In genomic region chr12:123559468-123559867, GRCh38 we compare ENCODE assay signal across 17 cellular contexts. TPM values are rescaled to one million over a fixed set of nuclear protein-coding genes. Genes with fewer than 3 reads are reported as not detected.
DNase-seq lines count a peak whose midpoint lies in the region; TF ChIP-seq lines count a peak whose summit lies in the region.
"Had no signal": no experiment of that assay in that cellular context is flagged by ENCODE, and none has a peak within 500 bp of the region (broad histone marks: within the 10 kb centered on the region; RNA-seq: fewer than 3 reads in every experiment).

No MANE protein-coding gene starts in this region.

- in situ Hi-C loops in KBM-7 (cut with MboI; ENCODE audit: low pct_unique_long_range_greater_than_20kb, low sequenced_read_pairs): no loop called here
- in situ Hi-C loops in mammary epithelial cell (cut with MboI; ENCODE audit: low sequenced_read_pairs in 2 of 2): no loop called here

- H3K9ac ChIP-seq in BLaER1 (no peak overlapping the region), mammary epithelial cell (ENCODE audit: insufficient read depth, low read length) (no peak overlapping the region)
- H3K9ac ChIP-seq: KMS-11 had no signal

- no peak overlapping the region for H3K27ac ChIP-seq in BLaER1
- peak overlapping the region; percentile 72 for H3K27ac ChIP-seq in neutrophil
- H3K27ac ChIP-seq in mammary epithelial cell (ENCODE audit: insufficient read depth, low read depth, low read length): no peak overlapping the region
- H3K27ac ChIP-seq: A549, C4-2B, KMS-11 had no signal

- H4K20me1 ChIP-seq in BLaER1 (no peaks in the 10 kb centered on the region), mammary epithelial cell (ENCODE audit: insufficient read depth, low read length) (no peaks in the 10 kb centered on the region)

- CTCF ChIA-PET in mammary epithelial cell (lab: Charles Lee; ENCODE audit: low non-redundant PET): no interaction called here

- TF ChIP-seq CTCF in neutrophil (IDR thresholded peaks at IDR 0.05): no peak
- no peak for TF ChIP-seq CTCF in mammary epithelial cell (conservative IDR thresholded peaks at IDR 0.05 in 1 of 2, IDR thresholded peaks at IDR 0.05 in 1 of 2; ENCODE audit: extremely low read depth in 1 of 2, insufficient read depth in 1 of 2, low read depth in 1 of 2, low read length in 2 of 2)

- H3K9me3 ChIP-seq in BLaER1 (no peaks in the 10 kb centered on the region), neutrophil (no peaks in the 10 kb centered on the region), mammary epithelial cell (replicated peaks; ENCODE audit: insufficient read depth, low read length) (no peaks in the 10 kb centered on the region)
- H3K9me3 ChIP-seq: A549 had no signal

- intact Hi-C loops in mammary epithelial cell (cut with micrococcal nuclease): no loop called here

- H3K79me2 ChIP-seq in mammary epithelial cell (ENCODE audit: insufficient read depth, low read length): no peaks in the 10 kb centered on the region

- BruUV-seq in mammary epithelial cell (replicated peaks; lab: Mats Ljungman, UMichigan): no TSS peak

- H3K4me2 ChIP-seq in BLaER1 (peak overlapping the region; percentile 37), mammary epithelial cell (ENCODE audit: insufficient read depth, low read depth, low read length) (no peak overlapping the region)
- H3K4me2 ChIP-seq: A549, KMS-11 had no signal

- no peaks in the 10 kb centered on the region for H3K27me3 Mint-ChIP-seq in activated T-cell treated with anti-CD3 and anti-CD28 coated beads, Interleukin-2, amount 50 U/mL, for 24 hours

- no peak overlapping the region for H2AFZ ChIP-seq in mammary epithelial cell (ENCODE audit: low read depth, low read length)

- no peaks in the 10 kb centered on the region for H3K4me1 Mint-ChIP-seq in activated T-cell treated with anti-CD3 and anti-CD28 coated beads, Interleukin-2, amount 50 U/mL, for 24 hours (ENCODE audit: low read depth)

- H3K27me3 ChIP-seq in BLaER1 (no peaks in the 10 kb centered on the region), neutrophil (no peaks in the 10 kb centered on the region), mammary epithelial cell (ENCODE audit: insufficient read depth, low read length) (no peaks in the 10 kb centered on the region)

- no peaks in the 10 kb centered on the region for H3K9me3 Mint-ChIP-seq in activated T-cell treated with anti-CD3 and anti-CD28 coated beads, Interleukin-2, amount 50 U/mL, for 24 hours

- dilution Hi-C loops in mammary epithelial cell (cut with HindIII; ENCODE audit: low sequenced_read_pairs): no loop called here

- no peak overlapping the region for H3K4me3 ChIP-seq in BLaER1
- peak overlapping the region; percentile 7 to 21 for H3K4me3 ChIP-seq in neutrophil (ENCODE audit: low read depth in 1 of 2, low read length in 1 of 2)
- H3K4me3 ChIP-seq in mammary epithelial cell (replicated peaks in 1 of 3; ENCODE audit: insufficient read depth in 1 of 3, low read depth in 2 of 3, low read length in 3 of 3): no peak overlapping the region
- H3K4me3 ChIP-seq: A549 had no signal

- H3K4me1 ChIP-seq in BLaER1 (peaks cover 9% of the 10 kb centered on the region), neutrophil (ENCODE audit: control insufficient read depth in 1 of 2, insufficient read depth in 1 of 2, low read depth in 1 of 2, low read length in 1 of 2) (peaks cover 43 to 46% of the 10 kb centered on the region in 2 experiments), mammary epithelial cell (ENCODE audit: insufficient read depth, low read length) (no peaks in the 10 kb centered on the region)
- H3K4me1 ChIP-seq: A549 had no signal

- H3K36me3 Mint-ChIP-seq in activated T-cell treated with anti-CD3 and anti-CD28 coated beads, Interleukin-2, amount 50 U/mL, for 24 hours (ENCODE audit: low read depth): no peaks in the 10 kb centered on the region

- H3K36me3 ChIP-seq in BLaER1: no peaks in the 10 kb centered on the region
- H3K36me3 ChIP-seq in neutrophil: no peaks in the 10 kb centered on the region
- no peaks in the 10 kb centered on the region for H3K36me3 ChIP-seq in mammary epithelial cell (ENCODE audit: insufficient read depth, low read length)

- H3K4me3 Mint-ChIP-seq in activated T-cell treated with anti-CD3 and anti-CD28 coated beads, Interleukin-2, amount 50 U/mL, for 24 hours: no peak overlapping the region

- 90% methylated on average over 3 of the region's 3 CpGs for WGBS in mammary epithelial cell (ENCODE audit: low coverage, missing lambda C conversion rate)

- no peak overlapping the region for H3K27ac Mint-ChIP-seq in activated T-cell treated with anti-CD3 and anti-CD28 coated beads, Interleukin-2, amount 50 U/mL, for 24 hours

- DNase-seq in KBM-7 (peak; percentile 51), globus pallidus (ENCODE audit: low spot score) (peak; percentile 11), T1000 (lab: John Stamatoyannopoulos, UW) (no peak), mammary epithelial cell (no peak)
- DNase-seq in activated T-cell treated with anti-CD3 and anti-CD28 coated beads, Interleukin-2, amount 50 U/mL, for 24 hours: no peak
- DNase-seq: DMS79, GOT3, NCI-H1092, NCI-H1436 treated with DMSO at 0.1 percent for 48 hours, NCI-H2081 treated with DMSO at 0.1 percent for 48 hours, RPMI8226, SHP77 treated with DMSO at 0.1 percent for 48 hours had no signal

RNA-seq across cellular contexts. Expression of gene TMED2, which starts 24.9 kb away (rescaled TPM):
- total RNA-seq in mammary epithelial cell: 100 to 1,000 TPM; 276 to 316 TPM
- polyA plus RNA-seq in mammary epithelial cell: 136 TPM
- polyA minus RNA-seq in mammary epithelial cell: 83.8 TPM

RNA-seq across cellular contexts. Expression of gene RILPL1, which starts 25.9 kb away (rescaled TPM):
- total RNA-seq in mammary epithelial cell: 10 to 100 TPM; 14.0 to 24.3 TPM
- polyA plus RNA-seq in mammary epithelial cell: 13.3 TPM
- 17.3 TPM for polyA minus RNA-seq in mammary epithelial cell

RNA-seq across cellular contexts. Expression of gene DDX55, which starts 42.4 kb away (rescaled TPM):
- total RNA-seq in mammary epithelial cell: 10 to 100 TPM; 19.5 to 25.8 TPM
- 21.6 TPM for polyA plus RNA-seq in mammary epithelial cell
- 16.5 TPM for polyA minus RNA-seq in mammary epithelial cell

Comparison
In these comparisons a context has a peak if more than half of its experiments do, and no peak if none do; other contexts are left out.
1. H3K4me3 ChIP-seq: peak in neutrophil (2 of 2); none in BLaER1 (single experiment) and mammary epithelial cell (0 of 3).
2. DNase-seq: peak in KBM-7 (single experiment) and globus pallidus (single experiment); none in activated T-cell treated with anti-CD3 and anti-CD28 coated beads, Interleukin-2, amount 50 U/mL, for 24 hours (single experiment), T1000 (single experiment) and mammary epithelial cell (single experiment).